ENCODE assay signal across 8 cellular contexts in the genomic region with DNA sequence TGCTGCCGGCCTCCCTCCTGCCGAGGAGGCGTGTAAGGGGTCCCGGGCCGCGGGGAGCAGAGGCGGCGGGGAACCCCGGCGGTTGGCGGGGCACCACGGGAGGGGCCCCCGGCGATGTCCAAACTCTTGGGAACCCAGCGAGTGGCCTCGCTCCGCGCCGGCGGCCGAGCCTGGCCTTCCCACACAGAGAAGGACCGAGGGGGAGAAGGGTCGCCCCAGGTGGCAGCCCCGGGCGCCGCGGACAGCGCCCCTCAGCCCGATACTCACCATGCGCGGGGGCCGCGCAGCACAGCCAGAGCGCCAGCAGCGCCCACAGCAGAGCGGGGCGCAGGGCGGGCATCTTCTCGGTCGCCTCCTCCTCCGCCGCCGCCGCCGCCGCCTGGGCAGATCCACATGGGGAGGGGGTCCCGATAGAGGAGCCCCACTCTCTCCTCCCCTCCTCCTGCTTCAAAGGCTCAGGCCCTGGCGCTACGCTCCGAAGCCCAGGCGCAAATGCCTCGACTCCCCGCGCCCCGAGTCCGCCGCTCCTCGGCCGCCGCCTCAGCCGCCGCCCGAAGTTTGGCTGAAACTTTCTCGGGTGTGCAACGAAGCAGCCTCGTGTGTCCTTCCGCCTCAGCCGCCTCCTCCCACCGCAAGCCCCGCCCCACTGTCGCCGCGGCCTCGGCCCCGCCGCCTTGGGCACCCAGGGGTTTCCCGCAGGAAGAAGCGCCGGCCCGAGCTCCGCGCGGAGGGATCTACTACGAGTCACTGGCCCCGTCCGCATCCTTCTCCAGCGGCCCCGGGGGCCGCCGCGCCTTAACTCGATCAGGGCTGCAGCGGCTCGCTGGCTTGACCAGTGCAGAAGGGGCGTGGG. TPM values are rescaled to one million over a fixed set of nuclear protein-coding genes. Genes with fewer than 3 reads are reported as not detected.
DNase-seq lines count a peak whose midpoint lies in the region; TF ChIP-seq lines count a peak whose summit lies in the region.
"Not testable (repeated sequence)": the region's sequence is repeated elsewhere in the genome, so short reads cannot be mapped to it uniquely, and the experiment has no call there.

TSS of gene NOTCH2 (minus strand) at position 596 of the 853 bp plus-strand sequence. CDS start at position 340, 256 bp downstream.

- H3K4me1 ChIP-seq in suprapubic skin, result not testable (repeated sequence)

- TF ChIP-seq EP300 in Ishikawa (IDR thresholded peaks at IDR 0.05; ENCODE audit: borderline replicate concordance); suprapubic skin (IDR thresholded peaks at IDR 0.05): not testable (repeated sequence)

- not testable (repeated sequence) for H3K27me3 Mint-ChIP-seq in dendritic cell treated with granulocyte-macrophage colony-stimulating factor and Interleukin-4, amounts not matched to agents 40 ng/mL and 50 ng/mL, for 4 days

- not testable (repeated sequence) for H3K36me3 Mint-ChIP-seq in dendritic cell treated with granulocyte-macrophage colony-stimulating factor and Interleukin-4, amounts not matched to agents 40 ng/mL and 50 ng/mL, for 4 days (ENCODE audit: low read depth)

- peak within 1 kb of the TSS; percentile 56 for H3K27ac Mint-ChIP-seq in dendritic cell treated with granulocyte-macrophage colony-stimulating factor and Interleukin-4, amounts not matched to agents 40 ng/mL and 50 ng/mL, for 4 days

- 0% methylated on average over 4 of the region's 95 CpGs for WGBS in suprapubic skin

- peak within 1 kb of the TSS; percentile 68 for H3K4me3 ChIP-seq in suprapubic skin

- intact Hi-C loops in dendritic cell treated with granulocyte-macrophage colony-stimulating factor and Interleukin-4, amounts not matched to agents 40 ng/mL and 50 ng/mL, for 4 days (cut with micrococcal nuclease), result not testable (repeated sequence)

- in situ Hi-C loops in G401 (cut with HindIII; ENCODE audit: low sequenced_read_pairs), result not testable (repeated sequence)

- H3K36me3 ChIP-seq in suprapubic skin, result not testable (repeated sequence)

- peak; percentile 0 for DNase-seq in G401 (ENCODE audit: low spot score)
- DNase-seq in SK-N-DZ (ENCODE audit: low spot score), result peak; percentile 2
- DNase-seq in activated T-cell treated with anti-CD3 and anti-CD28 coated beads for 1 hour (ENCODE audit: low read depth), result peak; percentile 31
- peak; percentile 37 for DNase-seq in islet precursor cell
- DNase-seq in renal cortical epithelial cell (ENCODE audit: low read depth), result not testable (repeated sequence)
- DNase-seq in suprapubic skin (ENCODE audit: low spot score in 2 of 2), result peak; percentile 73 to 78

- H3K9me3 Mint-ChIP-seq in dendritic cell treated with granulocyte-macrophage colony-stimulating factor and Interleukin-4, amounts not matched to agents 40 ng/mL and 50 ng/mL, for 4 days, result not testable (repeated sequence)

- H3K27me3 ChIP-seq in suprapubic skin, result not testable (repeated sequence)

- H3K27ac ChIP-seq in suprapubic skin, result peak within 1 kb of the TSS; percentile 94

- H3K4me1 Mint-ChIP-seq in dendritic cell treated with granulocyte-macrophage colony-stimulating factor and Interleukin-4, amounts not matched to agents 40 ng/mL and 50 ng/mL, for 4 days (ENCODE audit: low read depth), result peaks cover 11% of the 10 kb centered on the region

- peak in 1 of 2 donors; percentile 49 for TF ChIP-seq POLR2A in suprapubic skin (IDR thresholded peaks at IDR 0.05)

- not testable (repeated sequence) for H3K9me3 ChIP-seq in suprapubic skin

- not testable (repeated sequence) for TF ChIP-seq RAD21 in Ishikawa (IDR thresholded peaks at IDR 0.05; ENCODE audit: low read depth)

- TF ChIP-seq CTCF in suprapubic skin (IDR thresholded peaks at IDR 0.05), result not testable (repeated sequence)

- H3K4me3 Mint-ChIP-seq in dendritic cell treated with granulocyte-macrophage colony-stimulating factor and Interleukin-4, amounts not matched to agents 40 ng/mL and 50 ng/mL, for 4 days, result peak within 1 kb of the TSS; percentile 77

TF ChIP-seq in Ishikawa, 13 proteins besides CTCF, POLR2A, EP300 and RAD21:
- TF ChIP-seq TAF1 (IDR thresholded peaks at IDR 0.05; ENCODE audit: low read depth), result peak; percentile 63; the same call in 1 of the 2 replicates

RNA-seq across cellular contexts. Expression of gene NOTCH2, which starts in this region (rescaled TPM):
- 31.9 and 58.2 TPM in 2 replicates for total RNA-seq in G401 (2014; rRNA removed; shearing (Covaris generic))
- polyA plus RNA-seq in SK-N-DZ (2014; cell fraction: cytosol; rRNA removed), result 1.8 and 2.7 TPM in 2 replicates
- 1.5 and 3.0 TPM in 2 replicates for polyA plus RNA-seq in SK-N-DZ (2014; cell fraction: nucleus; rRNA removed)
- total RNA-seq in renal cortical epithelial cell (95.2 and 159 TPM in 2 replicates), suprapubic skin (100 to 1,000 TPM; 120 to 167 (median 154) TPM)
